Comparison of ENCODE assay signal across 3 cellular contexts in genomic region chr18:3620146-3621119, GRCh38.
TF ChIP-seq lines count a peak whose summit lies in the region.

No MANE protein-coding gene starts in this region.

TF ChIP-seq in HCT116, 20 proteins besides CTCF, POLR2A, EP300 and RAD21:
- TF ChIP-seq CBX3 (IDR thresholded peaks at IDR 0.05; ENCODE audit: low read depth), result no peak
- no peak for TF ChIP-seq JUND (IDR thresholded peaks at IDR 0.05)
- no peak for TF ChIP-seq ATF3 (IDR thresholded peaks at IDR 0.05)
- peak; percentile 26; the same call in 1 of the 2 replicates for TF ChIP-seq ZFX (IDR thresholded peaks at IDR 0.05)
- no peak for TF ChIP-seq SRF (IDR thresholded peaks at IDR 0.05; ENCODE audit: low read depth)
TF ChIP-seq in HCT116: peak in this region for 1.

TF ChIP-seq in GM12878, 131 proteins besides CTCF, POLR2A, EP300 and RAD21:
- TF ChIP-seq BHLHE40 (IDR thresholded peaks at IDR 0.05; ENCODE audit: borderline replicate concordance in 1 of 2, low read depth in 2 of 2, low read length in 1 of 2) (peak in 1 of 2 experiments; percentile 40; a peak in 2 of 4 replicates), NFYA (IDR thresholded peaks at IDR 0.05; ENCODE audit: borderline replicate concordance, low read depth, low read length) (no peak)

TF ChIP-seq in HepG2, 621 proteins besides CTCF, POLR2A, EP300 and RAD21 (continues in another document):
- no peak for TF ChIP-seq KMT2B (CRISPR knock-in tag; IDR thresholded peaks at IDR 0.05)
- no peak for TF ChIP-seq TBL1XR1 (IDR thresholded peaks at IDR 0.05; ENCODE audit: borderline replicate concordance, low read length, partially characterized antibody)
- peak; percentile 77 for TF ChIP-seq ZNF687 (CRISPR knock-in tag; IDR thresholded peaks at IDR 0.05)
- TF ChIP-seq, protein P1, sequence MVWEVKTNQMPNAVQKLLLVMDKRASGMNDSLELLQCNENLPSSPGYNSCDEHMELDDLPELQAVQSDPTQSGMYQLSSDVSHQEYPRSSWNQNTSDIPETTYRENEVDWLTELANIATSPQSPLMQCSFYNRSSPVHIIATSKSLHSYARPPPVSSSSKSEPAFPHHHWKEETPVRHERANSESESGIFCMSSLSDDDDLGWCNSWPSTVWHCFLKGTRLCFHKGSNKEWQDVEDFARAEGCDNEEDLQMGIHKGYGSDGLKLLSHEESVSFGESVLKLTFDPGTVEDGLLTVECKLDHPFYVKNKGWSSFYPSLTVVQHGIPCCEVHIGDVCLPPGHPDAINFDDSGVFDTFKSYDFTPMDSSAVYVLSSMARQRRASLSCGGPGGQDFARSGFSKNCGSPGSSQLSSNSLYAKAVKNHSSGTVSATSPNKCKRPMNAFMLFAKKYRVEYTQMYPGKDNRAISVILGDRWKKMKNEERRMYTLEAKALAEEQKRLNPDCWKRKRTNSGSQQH (CRISPR knock-in tag; IDR thresholded peaks at IDR 0.05; ENCODE audit: low read depth), result no peak
- TF ChIP-seq KAT2B (IDR thresholded peaks at IDR 0.05; ENCODE audit: borderline replicate concordance, low read depth, low read length), result no peak
- TF ChIP-seq PCBP1 (IDR thresholded peaks at IDR 0.05; ENCODE audit: borderline replicate concordance, low read depth, low read length), result no peak
- TF ChIP-seq RFX1 (IDR thresholded peaks at IDR 0.05), result no peak
- no peak for TF ChIP-seq CENPBD1 (CRISPR knock-in tag; IDR thresholded peaks at IDR 0.05; ENCODE audit: borderline replicate concordance, low read depth)
- TF ChIP-seq, protein P2, sequence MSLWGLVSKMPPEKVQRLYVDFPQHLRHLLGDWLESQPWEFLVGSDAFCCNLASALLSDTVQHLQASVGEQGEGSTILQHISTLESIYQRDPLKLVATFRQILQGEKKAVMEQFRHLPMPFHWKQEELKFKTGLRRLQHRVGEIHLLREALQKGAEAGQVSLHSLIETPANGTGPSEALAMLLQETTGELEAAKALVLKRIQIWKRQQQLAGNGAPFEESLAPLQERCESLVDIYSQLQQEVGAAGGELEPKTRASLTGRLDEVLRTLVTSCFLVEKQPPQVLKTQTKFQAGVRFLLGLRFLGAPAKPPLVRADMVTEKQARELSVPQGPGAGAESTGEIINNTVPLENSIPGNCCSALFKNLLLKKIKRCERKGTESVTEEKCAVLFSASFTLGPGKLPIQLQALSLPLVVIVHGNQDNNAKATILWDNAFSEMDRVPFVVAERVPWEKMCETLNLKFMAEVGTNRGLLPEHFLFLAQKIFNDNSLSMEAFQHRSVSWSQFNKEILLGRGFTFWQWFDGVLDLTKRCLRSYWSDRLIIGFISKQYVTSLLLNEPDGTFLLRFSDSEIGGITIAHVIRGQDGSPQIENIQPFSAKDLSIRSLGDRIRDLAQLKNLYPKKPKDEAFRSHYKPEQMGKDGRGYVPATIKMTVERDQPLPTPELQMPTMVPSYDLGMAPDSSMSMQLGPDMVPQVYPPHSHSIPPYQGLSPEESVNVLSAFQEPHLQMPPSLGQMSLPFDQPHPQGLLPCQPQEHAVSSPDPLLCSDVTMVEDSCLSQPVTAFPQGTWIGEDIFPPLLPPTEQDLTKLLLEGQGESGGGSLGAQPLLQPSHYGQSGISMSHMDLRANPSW (CRISPR knock-in tag; IDR thresholded peaks at IDR 0.05; ENCODE audit: borderline replicate concordance), result no peak
- peak; percentile 42; the same call in 1 of the 2 replicates for TF ChIP-seq MED1 (CRISPR knock-in tag; IDR thresholded peaks at IDR 0.05)
- TF ChIP-seq MYC (CRISPR knock-in tag; IDR thresholded peaks at IDR 0.05; ENCODE audit: borderline replicate concordance), result 0 out of 2 replicates have a peak, but pooled peaks have one; percentile 13
- no peak for TF ChIP-seq SP1 (IDR thresholded peaks at IDR 0.05)
- no peak for TF ChIP-seq SP1 (CRISPR knock-in tag; IDR thresholded peaks at IDR 0.05)
- no peak for TF ChIP-seq ZFP36 (IDR thresholded peaks at IDR 0.05; ENCODE audit: borderline replicate concordance, low read depth, low read length, partially characterized antibody)
- no peak for TF ChIP-seq YEATS2 (CRISPR knock-in tag; IDR thresholded peaks at IDR 0.05; ENCODE audit: borderline replicate concordance)
- TF ChIP-seq ZC3H13 (CRISPR knock-in tag; IDR thresholded peaks at IDR 0.05), result no peak
- TF ChIP-seq, protein P3, sequence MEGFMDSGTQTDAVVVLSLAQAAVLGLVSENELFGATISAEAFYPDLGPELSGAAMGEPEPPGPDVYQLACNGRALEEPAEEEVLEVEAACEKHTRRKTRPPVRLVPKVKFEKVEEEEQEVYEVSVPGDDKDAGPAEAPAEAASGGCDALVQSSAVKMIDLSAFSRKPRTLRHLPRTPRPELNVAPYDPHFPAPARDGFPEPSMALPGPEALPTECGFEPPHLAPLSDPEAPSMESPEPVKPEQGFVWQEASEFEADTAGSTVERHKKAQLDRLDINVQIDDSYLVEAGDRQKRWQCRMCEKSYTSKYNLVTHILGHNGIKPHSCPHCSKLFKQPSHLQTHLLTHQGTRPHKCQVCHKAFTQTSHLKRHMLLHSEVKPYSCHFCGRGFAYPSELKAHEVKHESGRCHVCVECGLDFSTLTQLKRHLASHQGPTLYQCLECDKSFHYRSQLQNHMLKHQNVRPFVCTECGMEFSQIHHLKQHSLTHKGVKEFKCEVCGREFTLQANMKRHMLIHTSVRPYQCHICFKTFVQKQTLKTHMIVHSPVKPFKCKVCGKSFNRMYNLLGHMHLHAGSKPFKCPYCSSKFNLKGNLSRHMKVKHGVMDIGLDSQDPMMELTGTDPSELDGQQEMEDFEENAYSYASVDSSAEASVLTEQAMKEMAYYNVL (CRISPR knock-in tag; IDR thresholded peaks at IDR 0.05; ENCODE audit: borderline replicate concordance), result no peak
- TF ChIP-seq KLF16 (CRISPR knock-in tag; IDR thresholded peaks at IDR 0.05), result no peak; a peak in 1 of 4 replicates
- TF ChIP-seq MTF1 (CRISPR knock-in tag; IDR thresholded peaks at IDR 0.05), result no peak
- no peak for TF ChIP-seq ZNF326 (CRISPR knock-in tag; IDR thresholded peaks at IDR 0.05; ENCODE audit: borderline replicate concordance)
- TF ChIP-seq ATRX (CRISPR knock-in tag; IDR thresholded peaks at IDR 0.05; ENCODE audit: borderline replicate concordance), result no peak
- TF ChIP-seq ZBTB38 (CRISPR knock-in tag; IDR thresholded peaks at IDR 0.05), result 0 out of 2 replicates have a peak, but pooled peaks have one; percentile 39
- TF ChIP-seq FOXO1 (CRISPR knock-in tag; IDR thresholded peaks at IDR 0.05), result no peak
- no peak for TF ChIP-seq FOXM1 (CRISPR knock-in tag; IDR thresholded peaks at IDR 0.05)
- TF ChIP-seq GPN1 (CRISPR knock-in tag; IDR thresholded peaks at IDR 0.05; ENCODE audit: borderline replicate concordance), result no peak
- TF ChIP-seq POLR2AphosphoS2 (IDR thresholded peaks at IDR 0.05; ENCODE audit: low read depth, low read length), result no peak
- no peak for TF ChIP-seq PHB2 (IDR thresholded peaks at IDR 0.05; ENCODE audit: partially characterized antibody)
- no peak for TF ChIP-seq E2F1 (CRISPR knock-in tag; IDR thresholded peaks at IDR 0.05)
- TF ChIP-seq ZNF557 (CRISPR knock-in tag; IDR thresholded peaks at IDR 0.05), result no peak
- TF ChIP-seq, protein P4, sequence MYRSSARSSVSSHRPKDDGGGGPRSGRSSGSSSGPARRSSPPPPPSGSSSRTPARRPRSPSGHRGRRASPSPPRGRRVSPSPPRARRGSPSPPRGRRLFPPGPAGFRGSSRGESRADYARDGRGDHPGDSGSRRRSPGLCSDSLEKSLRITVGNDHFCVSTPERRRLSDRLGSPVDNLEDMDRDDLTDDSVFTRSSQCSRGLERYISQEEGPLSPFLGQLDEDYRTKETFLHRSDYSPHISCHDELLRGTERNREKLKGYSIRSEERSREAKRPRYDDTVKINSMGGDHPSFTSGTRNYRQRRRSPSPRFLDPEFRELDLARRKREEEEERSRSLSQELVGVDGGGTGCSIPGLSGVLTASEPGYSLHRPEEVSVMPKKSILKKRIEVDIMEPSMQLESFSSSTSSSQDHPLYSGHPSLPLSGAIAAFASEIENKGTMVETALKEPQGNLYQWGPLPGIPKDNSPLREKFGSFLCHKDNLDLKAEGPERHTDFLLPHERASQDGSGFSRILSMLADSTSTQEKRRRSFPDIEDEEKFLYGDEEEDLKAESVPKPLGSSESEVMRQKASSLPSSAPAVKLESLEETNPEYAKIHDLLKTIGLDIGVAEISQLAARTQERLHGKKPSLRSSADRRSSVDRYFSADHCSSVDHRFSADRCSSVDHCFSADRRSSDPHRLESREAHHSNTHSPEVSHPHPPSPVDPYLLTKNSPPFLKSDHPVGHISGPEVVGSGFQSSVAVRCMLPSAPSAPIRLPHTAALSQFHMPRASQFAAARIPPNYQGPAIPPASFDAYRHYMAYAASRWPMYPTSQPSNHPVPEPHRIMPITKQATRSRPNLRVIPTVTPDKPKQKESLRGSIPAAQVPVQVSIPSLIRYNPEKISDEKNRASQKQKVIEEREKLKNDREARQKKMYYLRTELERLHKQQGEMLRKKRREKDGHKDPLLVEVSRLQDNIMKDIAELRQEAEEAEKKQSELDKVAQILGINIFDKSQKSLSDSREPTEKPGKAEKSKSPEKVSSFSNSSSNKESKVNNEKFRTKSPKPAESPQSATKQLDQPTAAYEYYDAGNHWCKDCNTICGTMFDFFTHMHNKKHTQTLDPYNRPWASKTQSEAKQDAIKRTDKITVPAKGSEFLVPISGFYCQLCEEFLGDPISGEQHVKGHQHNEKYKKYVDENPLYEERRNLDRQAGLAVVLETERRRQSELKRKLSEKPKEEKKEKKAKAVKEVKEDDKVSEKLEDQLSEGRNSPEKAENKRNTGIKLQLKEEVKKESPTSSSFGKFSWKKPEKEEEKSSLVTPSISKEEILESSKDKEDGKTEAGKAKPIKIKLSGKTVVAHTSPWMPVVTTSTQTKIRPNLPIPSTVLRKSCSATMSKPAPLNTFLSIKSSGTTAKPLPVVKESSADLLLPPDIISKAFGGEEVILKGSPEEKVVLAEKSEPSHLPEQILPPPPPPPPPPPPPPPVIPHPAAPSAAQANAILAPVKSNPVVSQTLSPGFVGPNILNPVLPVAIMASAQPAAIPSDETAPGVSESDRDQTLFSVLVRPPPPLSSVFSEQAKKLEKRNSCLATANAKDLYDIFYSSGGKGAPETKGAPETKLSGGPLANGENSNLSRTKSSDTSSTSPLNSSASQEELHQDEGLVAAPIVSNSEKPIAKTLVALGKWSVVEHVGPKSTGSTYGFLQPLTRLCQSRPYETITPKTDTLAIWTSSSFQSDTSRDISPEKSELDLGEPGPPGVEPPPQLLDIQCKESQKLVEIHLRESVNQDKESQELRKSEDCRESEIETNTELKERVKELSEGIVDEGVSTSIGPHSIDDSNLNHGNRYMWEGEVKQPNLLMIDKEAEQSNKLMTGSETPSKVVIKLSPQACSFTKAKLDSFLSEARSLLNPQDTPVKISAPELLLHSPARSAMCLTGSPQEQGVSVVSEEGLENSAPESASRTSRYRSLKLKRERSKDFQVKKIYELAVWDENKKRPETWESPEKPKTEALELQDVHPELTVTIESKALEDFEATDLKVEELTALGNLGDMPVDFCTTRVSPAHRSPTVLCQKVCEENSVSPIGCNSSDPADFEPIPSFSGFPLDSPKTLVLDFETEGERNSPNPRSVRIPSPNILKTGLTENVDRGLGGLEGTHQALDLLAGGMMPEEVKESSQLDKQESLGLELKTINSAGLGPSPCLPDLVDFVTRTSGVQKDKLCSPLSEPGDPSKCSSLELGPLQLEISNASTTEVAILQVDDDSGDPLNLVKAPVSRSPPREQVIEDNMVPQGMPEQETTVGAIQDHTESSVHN (CRISPR knock-in tag; IDR thresholded peaks at IDR 0.05), result no peak
- 0 out of 2 replicates have a peak, but pooled peaks have one; percentile 15 for TF ChIP-seq ISL2 (CRISPR knock-in tag; IDR thresholded peaks at IDR 0.05)
- no peak for TF ChIP-seq TRIM24 (CRISPR knock-in tag; IDR thresholded peaks at IDR 0.05)
- TF ChIP-seq MBNL3 (CRISPR knock-in tag; conservative IDR thresholded peaks at IDR 0.05), result no peak
- TF ChIP-seq IRF2 (CRISPR knock-in tag; IDR thresholded peaks at IDR 0.05), result no peak
- TF ChIP-seq TBX2 (CRISPR knock-in tag; IDR thresholded peaks at IDR 0.05; ENCODE audit: borderline replicate concordance), result peak; percentile 66
- TF ChIP-seq CBX2 (IDR thresholded peaks at IDR 0.05; ENCODE audit: low read depth, low read length), result no peak
- TF ChIP-seq CBX2 (CRISPR knock-in tag; IDR thresholded peaks at IDR 0.05; ENCODE audit: low read depth), result no peak
- TF ChIP-seq HDAC2 (CRISPR knock-in tag; IDR thresholded peaks at IDR 0.05), result peak; percentile 34; the same call in 1 of the 2 replicates
- no peak for TF ChIP-seq SKI (IDR thresholded peaks at IDR 0.05; ENCODE audit: partially characterized antibody)
- no peak for TF ChIP-seq ZNF343 (CRISPR knock-in tag; IDR thresholded peaks at IDR 0.05)
- no peak for TF ChIP-seq ARID2 (CRISPR knock-in tag; IDR thresholded peaks at IDR 0.05; ENCODE audit: borderline replicate concordance)
- TF ChIP-seq SPEN (CRISPR knock-in tag; IDR thresholded peaks at IDR 0.05; ENCODE audit: low read depth), result 0 out of 2 replicates have a peak, but pooled peaks have one; percentile 26
